In genomic region chr5:154285661-154286408, GRCh38 we compare ENCODE assay signal across 10 cellular contexts.
DNase-seq lines count a peak whose midpoint lies in the region; ATAC-seq, FAIRE-seq and TF ChIP-seq lines count a peak whose summit lies in the region.
"Had no signal": no experiment of that assay in that cellular context is flagged by ENCODE, and none has a peak within 500 bp of the region (broad histone marks: within the 10 kb centered on the region; RNA-seq: fewer than 3 reads in every experiment).

No MANE protein-coding gene starts in this region.

- peak overlapping the region; percentile 93 for H3K27ac Mint-ChIP-seq in progenitor cell of endocrine pancreas

- H4K20me1 ChIP-seq in endothelial cell of umbilical vein (replicated peaks; ENCODE audit: control insufficient read depth, extremely low read depth, insufficient read depth, low read length), result no peaks in the 10 kb centered on the region

- POLR2A ChIA-PET in Panc1 (lab: Charles Lee), result interaction anchor here (0.5 to 0.6 kb wide), 2 partner anchors 9 kb away, joined by 3 to 6 read pairs; no protein-coding TSS in a partner anchor
- POLR2A ChIA-PET in endothelial cell of umbilical vein (lab: Charles Lee), result interaction anchor here (1.0 to 1.5 kb wide), 2 partner anchors 88 to 96 kb away, joined by 3 read pairs; partner anchors contain the start of gene GALNT10

- peak; percentile 42 for FAIRE-seq in endothelial cell of umbilical vein (lab: Jason Lieb, UNC)

- peak; percentile 79 for ATAC-seq in Panc1

- in situ Hi-C loops in Panc1 (cut with HindIII; ENCODE audit: low pct_unique_long_range_greater_than_20kb, low sequenced_read_pairs), result no loop called here

- H3K4me1 Mint-ChIP-seq in progenitor cell of endocrine pancreas (ENCODE audit: low read depth), result peaks cover 41% of the 10 kb centered on the region

- H3K36me3 ChIP-seq in Panc1 (ENCODE audit: control insufficient read depth, insufficient read depth, low read length), result no peaks in the 10 kb centered on the region
- no peaks in the 10 kb centered on the region for H3K36me3 ChIP-seq in endothelial cell of umbilical vein (ENCODE audit: control insufficient read depth in 2 of 2, extremely low read depth in 1 of 2, insufficient read depth in 2 of 2, low read length in 2 of 2)
- H3K36me3 ChIP-seq: thyroid gland had no signal

- TF ChIP-seq CTCF in Panc1 (IDR thresholded peaks at IDR 0.05) (no peak), endothelial cell of umbilical vein (IDR thresholded peaks at IDR 0.05; ENCODE audit: extremely low read depth in 1 of 2, insufficient read depth in 1 of 2, low read depth in 1 of 2, low read length in 2 of 2) (no peak), progenitor cell of endocrine pancreas (IDR thresholded peaks at IDR 0.05; ENCODE audit: unreplicated experiment) (no peak)

- H3K79me2 ChIP-seq in endothelial cell of umbilical vein (ENCODE audit: control insufficient read depth, insufficient read depth, low read length), result peaks cover 13% of the 10 kb centered on the region

- H3K9me3 ChIP-seq in Panc1 (ENCODE audit: control insufficient read depth, insufficient read depth, low read depth, low read length) (no peaks in the 10 kb centered on the region), endothelial cell of umbilical vein (replicated peaks; ENCODE audit: control insufficient read depth, insufficient read depth, low read length) (no peaks in the 10 kb centered on the region)
- H3K9me3 ChIP-seq: thyroid gland had no signal

- H3K4me3 ChIP-seq in Panc1 (ENCODE audit: low read depth in 2 of 2, low read length in 2 of 2) (no peak overlapping the region), endothelial cell of umbilical vein (replicated peaks in 1 of 3; ENCODE audit: insufficient read depth in 1 of 3, low read depth in 1 of 3, low read length in 3 of 3) (no peak overlapping the region)
- H3K4me3 ChIP-seq: thyroid gland had no signal

- intact Hi-C loops in Panc1 (cut with micrococcal nuclease; ENCODE audit: unreplicated experiment), result no loop called here
- intact Hi-C loops in endothelial cell of umbilical vein (cut with micrococcal nuclease), result loop anchor here (2.0 to 10.0 kb wide), 6 partner anchors 65 to 711 kb away; partner anchors contain the start of genes CNOT8, FAM114A2, FAXDC2 and MFAP3

- H3K27me3 ChIP-seq in Panc1 (ENCODE audit: control insufficient read depth, insufficient read depth, low read length), result no peaks in the 10 kb centered on the region
- H3K27me3 ChIP-seq in endothelial cell of umbilical vein (ENCODE audit: control insufficient read depth in 2 of 2, insufficient read depth in 2 of 2, low read length in 2 of 2), result no peaks in the 10 kb centered on the region
- H3K27me3 ChIP-seq: thyroid gland had no signal

- TF ChIP-seq POLR2A in endothelial cell of umbilical vein (IDR thresholded peaks at IDR 0.05; ENCODE audit: low read depth, low read length), result no peak

- no peaks in the 10 kb centered on the region for H3K36me3 Mint-ChIP-seq in progenitor cell of endocrine pancreas (ENCODE audit: insufficient read depth)

- CTCF ChIA-PET in Panc1 (lab: Charles Lee) (no interaction called here), endothelial cell of umbilical vein (lab: Charles Lee) (interaction anchor here (0.7 to 4.6 kb wide), 9 partner anchors 12 to 119 kb away, joined by 3 to 31 read pairs (median 4); partner anchors contain the start of gene GALNT10)

- no peaks in the 10 kb centered on the region for H3K9me1 ChIP-seq in endothelial cell of umbilical vein (replicated peaks; ENCODE audit: control insufficient read depth, extremely low read depth, insufficient read depth, low read length)

- peak overlapping the region; percentile 47 for H3K9ac ChIP-seq in endothelial cell of umbilical vein (replicated peaks; ENCODE audit: extremely low read depth, insufficient read depth, low read length)

- H3K4me1 ChIP-seq in Panc1 (ENCODE audit: control insufficient read depth, insufficient read depth, low read length) (peaks cover 27% of the 10 kb centered on the region), endothelial cell of umbilical vein (ENCODE audit: control insufficient read depth, extremely low read depth, insufficient read depth, low read length) (peaks cover 43% of the 10 kb centered on the region)

- H3K4me2 ChIP-seq in endothelial cell of umbilical vein (ENCODE audit: insufficient read depth, low read length), result peak overlapping the region; percentile 78

- H3K9me3 Mint-ChIP-seq in progenitor cell of endocrine pancreas (ENCODE audit: low read depth), result no peaks in the 10 kb centered on the region

- no peak overlapping the region for H3K4me3 Mint-ChIP-seq in progenitor cell of endocrine pancreas (ENCODE audit: low read depth)

- dilution Hi-C loops in endothelial cell of umbilical vein (cut with MboI; ENCODE audit: extremely low pct_ligation_motif_present, low sequenced_read_pairs), result no loop called here

- H3K27me3 Mint-ChIP-seq in progenitor cell of endocrine pancreas, result no peaks in the 10 kb centered on the region

- BruUV-seq in Panc1 (replicated peaks; lab: Mats Ljungman, UMichigan) (no TSS peak), endothelial cell of umbilical vein (replicated peaks; lab: Mats Ljungman, UMichigan) (no TSS peak)

- DNase-seq in GM03348 (ENCODE audit: low spot score) (peak; percentile 69), Panc1 (ENCODE audit: low read depth, low spot score) (no peak), endothelial cell of umbilical vein (ENCODE audit: low read depth, low spot score) (peak; percentile 59), progenitor cell of endocrine pancreas (ENCODE audit: low spot score, unreplicated experiment) (no peak), GM19238 (ENCODE audit: insufficient read length, low spot score) (no peak), hypothalamus (lab: John Stamatoyannopoulos, UW) (no peak), foreskin melanocyte (no peak)
- no peak for DNase-seq in stimulated activated CD4-positive, alpha-beta T cell treated with anti-CD3 and anti-CD28 coated beads, Interleukin-2, amount 100 ng/mL, for 24 hours
- DNase-seq: stimulated activated CD4-positive, alpha-beta T cell treated with anti-CD3 and anti-CD28 coated beads, Interleukin-4, amount 100 ng/mL, for 4 hours; thyroid gland had no signal

- H2AFZ ChIP-seq in endothelial cell of umbilical vein (ENCODE audit: low read depth, low read length), result no peak overlapping the region

- peak overlapping the region; percentile 68 for H3K27ac ChIP-seq in Panc1 (ENCODE audit: low read length)
- H3K27ac ChIP-seq in endothelial cell of umbilical vein (ENCODE audit: insufficient read depth, low read depth, low read length), result peak overlapping the region; percentile 95

TF ChIP-seq in endothelial cell of umbilical vein, 7 proteins besides CTCF, POLR2A, EP300 and RAD21:
- TF ChIP-seq POLR2AphosphoS5 (IDR thresholded peaks at IDR 0.05; ENCODE audit: insufficient read depth, low read depth, low read length), result no peak
- TF ChIP-seq MAX (IDR thresholded peaks at IDR 0.05; ENCODE audit: insufficient read depth, insufficient read length), result no peak
- TF ChIP-seq EZH2 (IDR thresholded peaks at IDR 0.05; ENCODE audit: borderline replicate concordance, low read depth, low read length, severe bottlenecking), result no peak
- TF ChIP-seq FOS (IDR thresholded peaks at IDR 0.05; ENCODE audit: borderline replicate concordance, insufficient read depth, low read length), result peak; percentile 51
- TF ChIP-seq JUN (IDR thresholded peaks at IDR 0.05; ENCODE audit: borderline replicate concordance, insufficient read depth, insufficient read length, low read depth), result peak; percentile 4
- peak; percentile 38 for TF ChIP-seq GATA2 (IDR thresholded peaks at IDR 0.05; ENCODE audit: insufficient read depth, insufficient read length, low read depth, low read length)
- TF ChIP-seq MYC (IDR thresholded peaks at IDR 0.05; ENCODE audit: low read depth, low read length), result no peak
TF ChIP-seq in endothelial cell of umbilical vein: peak in this region for 3.

Comparison
In these comparisons a context has a peak if more than half of its experiments do, and no peak if none do; other contexts are left out.
1. DNase-seq: peak in GM03348 (single experiment) and endothelial cell of umbilical vein (single experiment); none in Panc1 (single experiment), progenitor cell of endocrine pancreas (single experiment), GM19238 (single experiment), hypothalamus (0 of 51), stimulated activated CD4-positive, alpha-beta T cell treated with anti-CD3 and anti-CD28 coated beads, Interleukin-2, amount 100 ng/mL, for 24 hours (0 of 2) and foreskin melanocyte (single experiment).